In genomic region chr13:46665630-46666482, GRCh38 we compare ENCODE assay signal across 9 cellular contexts.
DNase-seq lines count a peak whose midpoint lies in the region; ATAC-seq and TF ChIP-seq lines count a peak whose summit lies in the region.
"Had no signal": no experiment of that assay in that cellular context is flagged by ENCODE, and none has a peak within 500 bp of the region (broad histone marks: within the 10 kb centered on the region; RNA-seq: fewer than 3 reads in every experiment).

No MANE protein-coding gene starts in this region.

- H3K4me3 ChIP-seq in HUES48 (ENCODE audit: low read depth, low read length), result 0 out of 2 replicates have a peak overlapping the region, but pooled peaks have one; percentile 10

- no peak for TF ChIP-seq POLR2A in erythroblast (IDR thresholded peaks at IDR 0.05; ENCODE audit: low read length)

- H3K27ac ChIP-seq in HUES48 (ENCODE audit: low read depth, low read length), result peak overlapping the region; percentile 55
- H3K27ac ChIP-seq: HL-60 had no signal

- no peaks in the 10 kb centered on the region for H3K9me3 ChIP-seq in HUES48 (ENCODE audit: control insufficient read depth, insufficient read depth, low read length)

- no peaks in the 10 kb centered on the region for H3K36me3 ChIP-seq in HUES48 (ENCODE audit: control insufficient read depth, insufficient read depth, low read length)

- ATAC-seq in GM18861 (IDR thresholded peaks at IDR 0.05; ENCODE audit: unreplicated experiment), result peak; percentile 38
- no peak for ATAC-seq in HG03280 (IDR thresholded peaks at IDR 0.05; ENCODE audit: unreplicated experiment)
- no peak for ATAC-seq in GM21825 (IDR thresholded peaks at IDR 0.05; ENCODE audit: unreplicated experiment)

- in situ Hi-C loops in ACHN (cut with HindIII; ENCODE audit: low pct_ligation_motif_present, low pct_unique_long_range_greater_than_20kb, low sequenced_read_pairs), result no loop called here

- H3K27me3 ChIP-seq in HUES48 (ENCODE audit: control insufficient read depth, insufficient read depth, low read length), result no peaks in the 10 kb centered on the region

- DNase-seq in dermis blood vessel endothelial cell, result peak; percentile 50
- DNase-seq in renal cortical epithelial cell (ENCODE audit: low read depth), result peak; percentile 59
- DNase-seq in ACHN, result no peak
- DNase-seq in erythroblast (lab: John Stamatoyannopoulos, UW), result no peak

- H3K4me1 ChIP-seq in HUES48 (ENCODE audit: control insufficient read depth, insufficient read depth, low read length), result peaks cover 58% of the 10 kb centered on the region

- H3K9ac ChIP-seq in HUES48 (ENCODE audit: low read depth, low read length), result no peak overlapping the region

Comparison
In these comparisons a context has a peak if more than half of its experiments do, and no peak if none do; other contexts are left out.
1. DNase-seq: peak in dermis blood vessel endothelial cell (single experiment) and renal cortical epithelial cell (single experiment); none in ACHN (single experiment) and erythroblast (0 of 2).